26 cellular contexts compared by ENCODE assay signal in genomic region chr2:13106302-13106701, GRCh38.
DNase-seq lines count a peak whose midpoint lies in the region; ATAC-seq, FAIRE-seq and TF ChIP-seq lines count a peak whose summit lies in the region.
"Had no signal": no experiment of that assay in that cellular context is flagged by ENCODE, and none has a peak within 500 bp of the region (broad histone marks: within the 10 kb centered on the region; RNA-seq: fewer than 3 reads in every experiment).

No MANE protein-coding gene starts in this region.

- dilution Hi-C loops in keratinocyte (cut with MboI; ENCODE audit: extremely low pct_ligation_motif_present, low sequenced_read_pairs), result no loop called here

- H3K4me3 Mint-ChIP-seq in activated naive CD8-positive, alpha-beta T cell treated with anti-CD3 and anti-CD28 coated beads, Interleukin-2, amount 50 U/mL, for 24 hours, result no peak overlapping the region
- H3K4me3 Mint-ChIP-seq: activated CD8-positive, alpha-beta T cell treated with anti-CD3 and anti-CD28 coated beads for 36 hours; activated T-cell treated with anti-CD3 and anti-CD28 coated beads, Interleukin-2, amount 50 U/mL, for 4 hours; B cell; brain; IgD-negative memory B cell; naive thymus-derived CD4-positive, alpha-beta T cell; T-helper 1 cell treated with Interleukin-12 subunit alpha and Interleukin-12 subunit beta and Interleukin-4 antibody, amounts not matched to agents 30 μg/mL and 1 μg/mL, for 36 hours had no signal

- TF ChIP-seq CTCF in keratinocyte (optimal IDR thresholded peaks at IDR 0.05 in 1 of 3, IDR thresholded peaks at IDR 0.05 in 1 of 3, conservative IDR thresholded peaks at IDR 0.05 in 1 of 3; ENCODE audit: extremely low read depth in 1 of 3, insufficient read depth in 2 of 3, low read length in 3 of 3), result no peak

- no peak overlapping the region for H3K4me3 ChIP-seq in keratinocyte (ENCODE audit: control insufficient read depth in 2 of 3, extremely low read depth in 1 of 3, insufficient read depth in 2 of 3, low read depth in 1 of 3, low read length in 3 of 3)
- H3K4me3 ChIP-seq: coronary artery, pancreas, tibial nerve had no signal

- peak; percentile 57 for ATAC-seq in HG02973 (IDR thresholded peaks at IDR 0.05; ENCODE audit: unreplicated experiment)
- ATAC-seq in activated naive CD8-positive, alpha-beta T cell treated with anti-CD3 and anti-CD28 coated beads, Interleukin-2, amount 50 U/mL, for 24 hours, result no peak
- ATAC-seq: activated CD8-positive, alpha-beta T cell treated with anti-CD3 and anti-CD28 coated beads for 36 hours; activated naive CD4-positive, alpha-beta T cell treated with anti-CD3 and anti-CD28 coated beads, Interleukin-2, amount 50 U/mL, for 72 hours; activated T-cell treated with anti-CD3 and anti-CD28 coated beads, Interleukin-2, amount 50 U/mL, for 4 hours; naive thymus-derived CD4-positive, alpha-beta T cell; pancreas; stimulated activated naive CD8-positive, alpha-beta T cell treated with anti-CD3 and anti-CD28 coated beads, Interleukin-15, Interleukin-2, amounts not matched to agents 100 U/mL and 50 U/mL, for 24 hours had no signal

- H3K36me3 Mint-ChIP-seq in activated naive CD8-positive, alpha-beta T cell treated with anti-CD3 and anti-CD28 coated beads, Interleukin-2, amount 50 U/mL, for 24 hours (ENCODE audit: low read depth), result no peaks in the 10 kb centered on the region
- H3K36me3 Mint-ChIP-seq: activated naive CD4-positive, alpha-beta T cell treated with anti-CD3 and anti-CD28 coated beads, Interleukin-2, amount 50 U/mL, for 72 hours; brain; IgD-negative memory B cell; naive thymus-derived CD4-positive, alpha-beta T cell had no signal

- H3K79me2 ChIP-seq in keratinocyte (ENCODE audit: control insufficient read depth, insufficient read depth, low read length), result no peaks in the 10 kb centered on the region

- H3K4me2 ChIP-seq in keratinocyte (ENCODE audit: control insufficient read depth, extremely low read depth, insufficient read depth, low read depth, low read length), result no peak overlapping the region

- H3K4me1 Mint-ChIP-seq in activated naive CD8-positive, alpha-beta T cell treated with anti-CD3 and anti-CD28 coated beads, Interleukin-2, amount 50 U/mL, for 24 hours, result no peaks in the 10 kb centered on the region
- H3K4me1 Mint-ChIP-seq: B cell, IgD-negative memory B cell had no signal

- no peaks in the 10 kb centered on the region for H3K9me3 ChIP-seq in keratinocyte (ENCODE audit: control insufficient read depth, low read depth, low read length)
- H3K9me3 ChIP-seq: pancreas, tibial nerve had no signal

- H3K9me3 Mint-ChIP-seq in activated naive CD8-positive, alpha-beta T cell treated with anti-CD3 and anti-CD28 coated beads, Interleukin-2, amount 50 U/mL, for 24 hours, result no peaks in the 10 kb centered on the region
- H3K9me3 Mint-ChIP-seq: activated CD8-positive, alpha-beta T cell treated with anti-CD3 and anti-CD28 coated beads for 36 hours; activated naive CD4-positive, alpha-beta T cell treated with anti-CD3 and anti-CD28 coated beads, Interleukin-2, amount 50 U/mL, for 72 hours; activated T-cell treated with anti-CD3 and anti-CD28 coated beads, Interleukin-2, amount 50 U/mL, for 4 hours; brain; naive thymus-derived CD4-positive, alpha-beta T cell; T-helper 1 cell treated with Interleukin-12 subunit alpha and Interleukin-12 subunit beta and Interleukin-4 antibody, amounts not matched to agents 30 μg/mL and 1 μg/mL, for 36 hours had no signal

- H4K20me1 ChIP-seq in keratinocyte (ENCODE audit: control insufficient read depth, extremely low read depth, insufficient read depth, low read length), result no peaks in the 10 kb centered on the region

- H3K27me3 Mint-ChIP-seq in activated naive CD8-positive, alpha-beta T cell treated with anti-CD3 and anti-CD28 coated beads, Interleukin-2, amount 50 U/mL, for 24 hours, result peaks cover 10% of the 10 kb centered on the region
- H3K27me3 Mint-ChIP-seq: brain, IgD-negative memory B cell had no signal

- H3K27me3 ChIP-seq in keratinocyte (ENCODE audit: control insufficient read depth, extremely low read depth, insufficient read depth, low read length), result no peaks in the 10 kb centered on the region
- H3K27me3 ChIP-seq: pancreas, tibial nerve had no signal

- H2AFZ ChIP-seq in keratinocyte (ENCODE audit: control insufficient read depth, low read length), result peak overlapping the region; percentile 22

- H3K36me3 ChIP-seq in keratinocyte (ENCODE audit: control insufficient read depth in 2 of 2, extremely low read depth in 1 of 2, insufficient read depth in 2 of 2, low read length in 2 of 2), result no peaks in the 10 kb centered on the region
- H3K36me3 ChIP-seq: pancreas, tibial nerve had no signal

- H3K4me1 ChIP-seq in keratinocyte (ENCODE audit: control insufficient read depth, extremely low read depth, insufficient read depth, low read length), result peaks cover 6% of the 10 kb centered on the region
- H3K4me1 ChIP-seq: pancreas, tibial nerve had no signal

- peak; percentile 13 for DNase-seq in DMS53 (lab: John Stamatoyannopoulos, UW)
- no peak for DNase-seq in DMS53 treated with DMSO at 0.1 percent for 48 hours (lab: John Stamatoyannopoulos, UW; ENCODE audit: unreplicated experiment)
- DNase-seq in MV-4-11 (lab: John Stamatoyannopoulos, UW), result peak; percentile 34
- DNase-seq in keratinocyte (ENCODE audit: low read depth, low spot score), result no peak
- no peak for DNase-seq in NCI-H2171 treated with DMSO at 0.1 percent for 48 hours (lab: John Stamatoyannopoulos, UW)
- DNase-seq in activated naive CD8-positive, alpha-beta T cell treated with anti-CD3 and anti-CD28 coated beads, Interleukin-2, amount 50 U/mL, for 24 hours, result no peak
- no peak for DNase-seq in anterior cingulate cortex (lab: John Stamatoyannopoulos, UW)
- DNase-seq: 8988T; activated CD8-positive, alpha-beta T cell treated with anti-CD3 and anti-CD28 coated beads for 36 hours; activated T-cell treated with anti-CD3 and anti-CD28 coated beads, Interleukin-2, amount 50 U/mL, for 4 hours; COR-L47; hypothalamus; kidney; naive thymus-derived CD4-positive, alpha-beta T cell; NCI-H1092 treated with DMSO at 0.1 percent for 48 hours; pancreas; stimulated activated CD4-positive, alpha-beta T cell treated with anti-CD3 and anti-CD28 coated beads, Interleukin-1b, Interleukin-23, amount 100 ng/mL, for 48 hours; stimulated activated naive CD8-positive, alpha-beta T cell treated with anti-CD3 and anti-CD28 coated beads, Interleukin-15, Interleukin-2, amounts not matched to agents 100 U/mL and 50 U/mL, for 24 hours had no signal

- no peak overlapping the region for H3K27ac Mint-ChIP-seq in activated naive CD8-positive, alpha-beta T cell treated with anti-CD3 and anti-CD28 coated beads, Interleukin-2, amount 50 U/mL, for 24 hours
- H3K27ac Mint-ChIP-seq: activated CD8-positive, alpha-beta T cell treated with anti-CD3 and anti-CD28 coated beads for 36 hours; activated naive CD4-positive, alpha-beta T cell treated with anti-CD3 and anti-CD28 coated beads, Interleukin-2, amount 50 U/mL, for 72 hours; B cell; brain; IgD-negative memory B cell; naive thymus-derived CD4-positive, alpha-beta T cell; T-helper 1 cell treated with Interleukin-12 subunit alpha and Interleukin-12 subunit beta and Interleukin-4 antibody, amounts not matched to agents 30 μg/mL and 1 μg/mL, for 36 hours had no signal

- H3K9ac ChIP-seq in keratinocyte (ENCODE audit: control insufficient read depth, extremely low read depth, insufficient read depth, low read length), result no peak overlapping the region

- H3K9me1 ChIP-seq in keratinocyte (ENCODE audit: control insufficient read depth, extremely low read depth, insufficient read depth, low read length), result no peaks in the 10 kb centered on the region

- no peak for FAIRE-seq in keratinocyte (lab: Jason Lieb, UNC)

- H3K27ac ChIP-seq in keratinocyte (ENCODE audit: control insufficient read depth, insufficient read depth, low read length), result no peak overlapping the region
- H3K27ac ChIP-seq: coronary artery, pancreas, tibial nerve had no signal

Comparison
In these comparisons a context has a peak if more than half of its experiments do, and no peak if none do; other contexts are left out.
1. DNase-seq: peak in DMS53 (single experiment) and MV-4-11 (single experiment); none in DMS53 treated with DMSO at 0.1 percent for 48 hours (single experiment), keratinocyte (single experiment), NCI-H2171 treated with DMSO at 0.1 percent for 48 hours (single experiment), activated naive CD8-positive, alpha-beta T cell treated with anti-CD3 and anti-CD28 coated beads, Interleukin-2, amount 50 U/mL, for 24 hours (single experiment) and anterior cingulate cortex (0 of 58).